ENCODE assay signal across 1 cellular context in the genomic region with DNA sequence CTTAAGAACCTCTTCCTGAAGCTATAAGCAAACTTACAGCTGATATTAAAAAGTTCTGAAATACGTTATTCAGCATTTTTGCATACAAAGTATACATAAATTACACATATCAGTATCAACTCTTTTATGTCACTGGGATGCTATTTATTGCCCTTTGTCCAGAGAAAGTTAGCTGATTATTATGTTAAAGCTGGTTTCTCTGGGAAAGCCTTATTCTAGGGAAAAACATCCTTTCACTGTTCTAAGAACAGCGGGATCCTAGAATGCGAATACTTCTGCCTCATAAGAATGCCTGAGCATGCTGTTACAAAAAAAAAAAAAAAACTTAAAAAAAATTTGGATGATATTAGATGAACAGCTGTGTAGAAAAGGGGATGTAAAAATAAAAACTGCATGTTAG.
TF ChIP-seq lines count a peak whose summit lies in the region.

No MANE protein-coding gene starts in this region.

TF ChIP-seq in WTC11, 78 proteins besides CTCF, POLR2A, EP300 and RAD21 (continued from another document):
- TF ChIP-seq, protein P1, sequence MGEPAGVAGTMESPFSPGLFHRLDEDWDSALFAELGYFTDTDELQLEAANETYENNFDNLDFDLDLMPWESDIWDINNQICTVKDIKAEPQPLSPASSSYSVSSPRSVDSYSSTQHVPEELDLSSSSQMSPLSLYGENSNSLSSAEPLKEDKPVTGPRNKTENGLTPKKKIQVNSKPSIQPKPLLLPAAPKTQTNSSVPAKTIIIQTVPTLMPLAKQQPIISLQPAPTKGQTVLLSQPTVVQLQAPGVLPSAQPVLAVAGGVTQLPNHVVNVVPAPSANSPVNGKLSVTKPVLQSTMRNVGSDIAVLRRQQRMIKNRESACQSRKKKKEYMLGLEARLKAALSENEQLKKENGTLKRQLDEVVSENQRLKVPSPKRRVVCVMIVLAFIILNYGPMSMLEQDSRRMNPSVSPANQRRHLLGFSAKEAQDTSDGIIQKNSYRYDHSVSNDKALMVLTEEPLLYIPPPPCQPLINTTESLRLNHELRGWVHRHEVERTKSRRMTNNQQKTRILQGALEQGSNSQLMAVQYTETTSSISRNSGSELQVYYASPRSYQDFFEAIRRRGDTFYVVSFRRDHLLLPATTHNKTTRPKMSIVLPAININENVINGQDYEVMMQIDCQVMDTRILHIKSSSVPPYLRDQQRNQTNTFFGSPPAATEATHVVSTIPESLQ (CRISPR knock-in tag; IDR thresholded peaks at IDR 0.05): no peak
- TF ChIP-seq ZNF671 (CRISPR knock-in tag; IDR thresholded peaks at IDR 0.05): no peak
- TF ChIP-seq, protein P2, sequence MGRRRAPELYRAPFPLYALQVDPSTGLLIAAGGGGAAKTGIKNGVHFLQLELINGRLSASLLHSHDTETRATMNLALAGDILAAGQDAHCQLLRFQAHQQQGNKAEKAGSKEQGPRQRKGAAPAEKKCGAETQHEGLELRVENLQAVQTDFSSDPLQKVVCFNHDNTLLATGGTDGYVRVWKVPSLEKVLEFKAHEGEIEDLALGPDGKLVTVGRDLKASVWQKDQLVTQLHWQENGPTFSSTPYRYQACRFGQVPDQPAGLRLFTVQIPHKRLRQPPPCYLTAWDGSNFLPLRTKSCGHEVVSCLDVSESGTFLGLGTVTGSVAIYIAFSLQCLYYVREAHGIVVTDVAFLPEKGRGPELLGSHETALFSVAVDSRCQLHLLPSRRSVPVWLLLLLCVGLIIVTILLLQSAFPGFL (CRISPR knock-in tag; IDR thresholded peaks at IDR 0.05; ENCODE audit: borderline replicate concordance): no peak
- TF ChIP-seq FOXJ3 (CRISPR knock-in tag; IDR thresholded peaks at IDR 0.05; ENCODE audit: borderline replicate concordance): no peak
